13 cellular contexts compared by ENCODE assay signal in genomic region chr19:3609779-3610719, GRCh38. TPM values are rescaled to one million over a fixed set of nuclear protein-coding genes. Genes with fewer than 3 reads are reported as not detected.
DNase-seq lines count a peak whose midpoint lies in the region; ATAC-seq and TF ChIP-seq lines count a peak whose summit lies in the region.
"Had no signal": no experiment of that assay in that cellular context is flagged by ENCODE, and none has a peak within 500 bp of the region (broad histone marks: within the 10 kb centered on the region; RNA-seq: fewer than 3 reads in every experiment).

No MANE protein-coding gene starts in this region.

- H3K4me3 Mint-ChIP-seq in natural killer cell = no peak overlapping the region
- H3K4me3 Mint-ChIP-seq: activated CD4-positive, alpha-beta T cell treated with anti-CD3 and anti-CD28 coated beads, Interleukin-2, amount 10 ng/mL, durations not matched to agents 24 days and 14 days; brain had no signal

- H3K4me1 Mint-ChIP-seq in natural killer cell = peaks cover 7 to 21% of the 10 kb centered on the region in 2 donors

- TF ChIP-seq CTCF in 22Rv1 (IDR thresholded peaks at IDR 0.05) (no peak), natural killer cell (IDR thresholded peaks at IDR 0.05) (no peak)

- H3K27me3 Mint-ChIP-seq in natural killer cell (ENCODE audit: low read depth in 2 of 2) = no peaks in the 10 kb centered on the region

- peak overlapping the region; percentile 31; the same call in 1 of the 2 replicates for H3K27ac ChIP-seq in 22Rv1
- H3K27ac ChIP-seq: pancreas had no signal

- DNase-seq in OCI-M1 (lab: John Stamatoyannopoulos, UW) (peak; percentile 10), iris pigment epithelial cell (ENCODE audit: low read depth) (peak; percentile 16), natural killer cell (no peak), NCI-H2196 (lab: John Stamatoyannopoulos, UW; ENCODE audit: unreplicated experiment) (no peak)
- DNase-seq: activated CD4-positive, alpha-beta T cell treated with anti-CD3 and anti-CD28 coated beads, Interleukin-2, amount 10 ng/mL, durations not matched to agents 24 days and 14 days; hypothalamus; mesendoderm; NCI-H2171 treated with DMSO at 0.1 percent for 48 hours had no signal

- H3K9me3 Mint-ChIP-seq in natural killer cell = no peaks in the 10 kb centered on the region
- H3K9me3 Mint-ChIP-seq: activated CD4-positive, alpha-beta T cell treated with anti-CD3 and anti-CD28 coated beads, Interleukin-2, amount 10 ng/mL, durations not matched to agents 24 days and 14 days; brain had no signal

- no peak overlapping the region for H3K27ac Mint-ChIP-seq in natural killer cell
- H3K27ac Mint-ChIP-seq: activated CD4-positive, alpha-beta T cell treated with anti-CD3 and anti-CD28 coated beads, Interleukin-2, amount 10 ng/mL, durations not matched to agents 24 days and 14 days; brain had no signal

- no peaks in the 10 kb centered on the region for H3K36me3 Mint-ChIP-seq in natural killer cell

- intact Hi-C loops in natural killer cell (cut with micrococcal nuclease) = no loop called here

- ATAC-seq in natural killer cell = no peak
- no peak for ATAC-seq in HG03354 (IDR thresholded peaks at IDR 0.05; ENCODE audit: poor library complexity, severe bottlenecking, unreplicated experiment)
- ATAC-seq: pancreas had no signal

RNA-seq across cellular contexts. Expression of gene TBXA2R, which starts 3.4 kb away (rescaled TPM):
- 1 to 10 TPM; 1.4 to 2.1 (median 2.1) TPM for total RNA-seq in natural killer cell
- total RNA-seq: Daoy had no signal

RNA-seq across cellular contexts. Expression of gene CACTIN, which starts 16.5 kb away (rescaled TPM):
- 10 to 100 TPM; 33.6 to 42.2 (median 40.8) TPM for total RNA-seq in natural killer cell

RNA-seq across cellular contexts. Expression of gene GIPC3, which starts 24.8 kb away (rescaled TPM):
- total RNA-seq in natural killer cell = under 1 TPM; 0.28 to 0.66 (median 0.56) TPM
- total RNA-seq: Daoy had no signal

RNA-seq across cellular contexts. Expression of gene HMG20B, which starts 37.3 kb away (rescaled TPM):
- total RNA-seq in natural killer cell = 10 to 100 TPM; 45.8 to 57.5 (median 52.1) TPM

RNA-seq across cellular contexts. Expression of gene MFSD12, which starts 52.7 kb away (rescaled TPM):
- 10 to 100 TPM; 29.8 to 34.5 (median 33.6) TPM for total RNA-seq in natural killer cell

Comparison
In these comparisons a context has a peak if more than half of its experiments do, and no peak if none do; other contexts are left out.
1. DNase-seq: peak in OCI-M1 (single experiment) and iris pigment epithelial cell (single experiment); none in natural killer cell (single experiment) and NCI-H2196 (single experiment).